ENCODE assay signal across 10 cellular contexts in genomic region chr17:8479431-8479947, GRCh38.
DNase-seq lines count a peak whose midpoint lies in the region; ATAC-seq and TF ChIP-seq lines count a peak whose summit lies in the region.
"Had no signal": no experiment of that assay in that cellular context is flagged by ENCODE, and none has a peak within 500 bp of the region (broad histone marks: within the 10 kb centered on the region; RNA-seq: fewer than 3 reads in every experiment).

No MANE protein-coding gene starts in this region.

- peak overlapping the region; percentile 22 for H3K27ac Mint-ChIP-seq in activated naive CD8-positive, alpha-beta T cell
- H3K27ac Mint-ChIP-seq in activated naive CD8-positive, alpha-beta T cell treated with anti-CD3 and anti-CD28 coated beads, Interleukin-2, amount 50 U/mL, for 24 hours: no peak overlapping the region

- DNase-seq in activated naive CD8-positive, alpha-beta T cell treated with anti-CD3 and anti-CD28 coated beads, Interleukin-2, amount 50 U/mL, for 24 hours: no peak
- DNase-seq in foreskin fibroblast (peak; percentile 85 to 92), non-pigmented ciliary epithelial cell (ENCODE audit: low read depth) (peak; percentile 11)
- DNase-seq: central memory CD4-positive, alpha-beta T cell; NCI-H774 had no signal

- H3K36me3 Mint-ChIP-seq in activated naive CD8-positive, alpha-beta T cell: peaks cover 16% of the 10 kb centered on the region
- H3K36me3 Mint-ChIP-seq in activated naive CD8-positive, alpha-beta T cell treated with anti-CD3 and anti-CD28 coated beads, Interleukin-2, amount 50 U/mL, for 24 hours (ENCODE audit: low read depth): peaks cover 50% of the 10 kb centered on the region

- H3K9me3 Mint-ChIP-seq in activated naive CD8-positive, alpha-beta T cell (ENCODE audit: low read depth): peaks cover 2% of the 10 kb centered on the region
- H3K9me3 Mint-ChIP-seq in activated naive CD8-positive, alpha-beta T cell treated with anti-CD3 and anti-CD28 coated beads, Interleukin-2, amount 50 U/mL, for 24 hours: peaks cover 13% of the 10 kb centered on the region

- H3K4me1 Mint-ChIP-seq in activated naive CD8-positive, alpha-beta T cell (ENCODE audit: low read depth): no peaks in the 10 kb centered on the region
- no peaks in the 10 kb centered on the region for H3K4me1 Mint-ChIP-seq in activated naive CD8-positive, alpha-beta T cell treated with anti-CD3 and anti-CD28 coated beads, Interleukin-2, amount 50 U/mL, for 24 hours

- TF ChIP-seq CTCF in foreskin fibroblast (IDR thresholded peaks at IDR 0.05; ENCODE audit: low read depth, low read length): no peak

- ATAC-seq in activated naive CD8-positive, alpha-beta T cell treated with anti-CD3 and anti-CD28 coated beads, Interleukin-2, amount 50 U/mL, for 24 hours: no peak
- ATAC-seq in GM21447 (IDR thresholded peaks at IDR 0.05; ENCODE audit: unreplicated experiment): no peak
- ATAC-seq in HG03196 (IDR thresholded peaks at IDR 0.05; ENCODE audit: unreplicated experiment): no peak
- ATAC-seq in HG03439 (IDR thresholded peaks at IDR 0.05; ENCODE audit: unreplicated experiment): no peak
- no peak for ATAC-seq in GM19452 (IDR thresholded peaks at IDR 0.05; ENCODE audit: unreplicated experiment)

- H3K4me3 Mint-ChIP-seq in activated naive CD8-positive, alpha-beta T cell: no peak overlapping the region
- no peak overlapping the region for H3K4me3 Mint-ChIP-seq in activated naive CD8-positive, alpha-beta T cell treated with anti-CD3 and anti-CD28 coated beads, Interleukin-2, amount 50 U/mL, for 24 hours

- H3K4me3 ChIP-seq in foreskin fibroblast (ENCODE audit: low read depth in 1 of 2, low read length in 2 of 2): no peak overlapping the region

- no peaks in the 10 kb centered on the region for H3K27me3 Mint-ChIP-seq in activated naive CD8-positive, alpha-beta T cell
- no peaks in the 10 kb centered on the region for H3K27me3 Mint-ChIP-seq in activated naive CD8-positive, alpha-beta T cell treated with anti-CD3 and anti-CD28 coated beads, Interleukin-2, amount 50 U/mL, for 24 hours
